Comparison of ENCODE assay signal across 1 cellular context in genomic region chr2:241637233-241638062, GRCh38.
TF ChIP-seq lines count a peak whose summit lies in the region.

ATG4B (plus strand) TSS chr2:241637693; CDS start chr2:241637715, 22 bp downstream.

TF ChIP-seq in H1, 55 proteins besides CTCF, POLR2A, EP300 and RAD21:
- TF ChIP-seq MAX (IDR thresholded peaks at IDR 0.05) (peak; percentile 75), TAF1 (IDR thresholded peaks at IDR 0.05; ENCODE audit: low read depth, low read length) (peak; percentile 92), KDM5A (IDR thresholded peaks at IDR 0.05; ENCODE audit: low read length) (peak; percentile 75), FOSL1 (IDR thresholded peaks at IDR 0.05; ENCODE audit: insufficient read depth, low read depth, low read length) (no peak), CHD2 (IDR thresholded peaks at IDR 0.05; ENCODE audit: low read length) (0 out of 2 replicates have a peak, but pooled peaks have one; percentile 31), GABPA (IDR thresholded peaks at IDR 0.05; ENCODE audit: borderline replicate concordance, insufficient read depth, low read length) (peak; percentile 43; the same call in 1 of the 2 replicates), KDM4A (IDR thresholded peaks at IDR 0.05; ENCODE audit: low read depth, low read length, severe bottlenecking) (peak; percentile 100), HDAC2 (IDR thresholded peaks at IDR 0.05; ENCODE audit: borderline replicate concordance in 1 of 2, low read depth in 2 of 2, low read length in 2 of 2) (0 out of 4 replicates have a peak, but pooled peaks of 1 of the 2 experiments have one; percentile 12), SRF (IDR thresholded peaks at IDR 0.05; ENCODE audit: low read depth, low read length) (peak; percentile 86), CREB1 (IDR thresholded peaks at IDR 0.05) (peak; percentile 97), GTF2F1 (IDR thresholded peaks at IDR 0.05; ENCODE audit: borderline replicate concordance, low read depth, low read length) (0 out of 2 replicates have a peak, but pooled peaks have one; percentile 34), ASH2L (IDR thresholded peaks at IDR 0.05; ENCODE audit: low read length) (peak; percentile 98), SUZ12 (IDR thresholded peaks at IDR 0.05; ENCODE audit: low read length) (no peak), USF2 (IDR thresholded peaks at IDR 0.05; ENCODE audit: low read length) (no peak), POLR2AphosphoS5 (IDR thresholded peaks at IDR 0.05; ENCODE audit: low read depth, low read length) (peak; percentile 96), NANOG (IDR thresholded peaks at IDR 0.05; ENCODE audit: insufficient read depth, low read depth, low read length, poor library complexity, severe bottlenecking) (peak; percentile 25), JUN (IDR thresholded peaks at IDR 0.05; ENCODE audit: low read depth, low read length) (no peak), SIX5 (IDR thresholded peaks at IDR 0.05; ENCODE audit: low read depth, low read length) (peak; percentile 40; the same call in 1 of the 2 replicates), RFX5 (IDR thresholded peaks at IDR 0.05; ENCODE audit: borderline replicate concordance, low read depth, low read length) (no peak), SP1 (IDR thresholded peaks at IDR 0.05; ENCODE audit: low read depth, low read length) (peak; percentile 44; the same call in 1 of the 2 replicates), TBP (IDR thresholded peaks at IDR 0.05; ENCODE audit: low read depth, low read length) (peak; percentile 81; the same call in 1 of the 2 replicates), BACH1 (IDR thresholded peaks at IDR 0.05; ENCODE audit: low read length) (peak; percentile 61; the same call in 1 of the 2 replicates), YY1 (IDR thresholded peaks at IDR 0.05; ENCODE audit: low read depth, low read length) (peak; percentile 99), MAFK (IDR thresholded peaks at IDR 0.05; ENCODE audit: low read depth, low read length) (no peak), TAF7 (optimal IDR thresholded peaks at IDR 0.05; ENCODE audit: borderline replicate concordance, low read depth, low read length) (peak; percentile 84), PHF8 (conservative IDR thresholded peaks at IDR 0.05; ENCODE audit: low read depth, low read length) (peak; percentile 84), EGR1 (IDR thresholded peaks at IDR 0.05; ENCODE audit: borderline replicate concordance, low read depth, low read length) (peak; percentile 12; the same call in 1 of the 2 replicates), SIN3A (conservative IDR thresholded peaks at IDR 0.05 in 1 of 2, IDR thresholded peaks at IDR 0.05 in 1 of 2; ENCODE audit: low read depth in 1 of 2, low read length in 2 of 2) (peak; percentile 77 to 88; a peak in 2 of 4 replicates)
- TF ChIP-seq, protein P1, sequence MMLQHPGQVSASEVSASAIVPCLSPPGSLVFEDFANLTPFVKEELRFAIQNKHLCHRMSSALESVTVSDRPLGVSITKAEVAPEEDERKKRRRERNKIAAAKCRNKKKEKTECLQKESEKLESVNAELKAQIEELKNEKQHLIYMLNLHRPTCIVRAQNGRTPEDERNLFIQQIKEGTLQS (IDR thresholded peaks at IDR 0.05; ENCODE audit: insufficient read depth, low read depth, low read length): peak; percentile 93
- TF ChIP-seq, protein P2, sequence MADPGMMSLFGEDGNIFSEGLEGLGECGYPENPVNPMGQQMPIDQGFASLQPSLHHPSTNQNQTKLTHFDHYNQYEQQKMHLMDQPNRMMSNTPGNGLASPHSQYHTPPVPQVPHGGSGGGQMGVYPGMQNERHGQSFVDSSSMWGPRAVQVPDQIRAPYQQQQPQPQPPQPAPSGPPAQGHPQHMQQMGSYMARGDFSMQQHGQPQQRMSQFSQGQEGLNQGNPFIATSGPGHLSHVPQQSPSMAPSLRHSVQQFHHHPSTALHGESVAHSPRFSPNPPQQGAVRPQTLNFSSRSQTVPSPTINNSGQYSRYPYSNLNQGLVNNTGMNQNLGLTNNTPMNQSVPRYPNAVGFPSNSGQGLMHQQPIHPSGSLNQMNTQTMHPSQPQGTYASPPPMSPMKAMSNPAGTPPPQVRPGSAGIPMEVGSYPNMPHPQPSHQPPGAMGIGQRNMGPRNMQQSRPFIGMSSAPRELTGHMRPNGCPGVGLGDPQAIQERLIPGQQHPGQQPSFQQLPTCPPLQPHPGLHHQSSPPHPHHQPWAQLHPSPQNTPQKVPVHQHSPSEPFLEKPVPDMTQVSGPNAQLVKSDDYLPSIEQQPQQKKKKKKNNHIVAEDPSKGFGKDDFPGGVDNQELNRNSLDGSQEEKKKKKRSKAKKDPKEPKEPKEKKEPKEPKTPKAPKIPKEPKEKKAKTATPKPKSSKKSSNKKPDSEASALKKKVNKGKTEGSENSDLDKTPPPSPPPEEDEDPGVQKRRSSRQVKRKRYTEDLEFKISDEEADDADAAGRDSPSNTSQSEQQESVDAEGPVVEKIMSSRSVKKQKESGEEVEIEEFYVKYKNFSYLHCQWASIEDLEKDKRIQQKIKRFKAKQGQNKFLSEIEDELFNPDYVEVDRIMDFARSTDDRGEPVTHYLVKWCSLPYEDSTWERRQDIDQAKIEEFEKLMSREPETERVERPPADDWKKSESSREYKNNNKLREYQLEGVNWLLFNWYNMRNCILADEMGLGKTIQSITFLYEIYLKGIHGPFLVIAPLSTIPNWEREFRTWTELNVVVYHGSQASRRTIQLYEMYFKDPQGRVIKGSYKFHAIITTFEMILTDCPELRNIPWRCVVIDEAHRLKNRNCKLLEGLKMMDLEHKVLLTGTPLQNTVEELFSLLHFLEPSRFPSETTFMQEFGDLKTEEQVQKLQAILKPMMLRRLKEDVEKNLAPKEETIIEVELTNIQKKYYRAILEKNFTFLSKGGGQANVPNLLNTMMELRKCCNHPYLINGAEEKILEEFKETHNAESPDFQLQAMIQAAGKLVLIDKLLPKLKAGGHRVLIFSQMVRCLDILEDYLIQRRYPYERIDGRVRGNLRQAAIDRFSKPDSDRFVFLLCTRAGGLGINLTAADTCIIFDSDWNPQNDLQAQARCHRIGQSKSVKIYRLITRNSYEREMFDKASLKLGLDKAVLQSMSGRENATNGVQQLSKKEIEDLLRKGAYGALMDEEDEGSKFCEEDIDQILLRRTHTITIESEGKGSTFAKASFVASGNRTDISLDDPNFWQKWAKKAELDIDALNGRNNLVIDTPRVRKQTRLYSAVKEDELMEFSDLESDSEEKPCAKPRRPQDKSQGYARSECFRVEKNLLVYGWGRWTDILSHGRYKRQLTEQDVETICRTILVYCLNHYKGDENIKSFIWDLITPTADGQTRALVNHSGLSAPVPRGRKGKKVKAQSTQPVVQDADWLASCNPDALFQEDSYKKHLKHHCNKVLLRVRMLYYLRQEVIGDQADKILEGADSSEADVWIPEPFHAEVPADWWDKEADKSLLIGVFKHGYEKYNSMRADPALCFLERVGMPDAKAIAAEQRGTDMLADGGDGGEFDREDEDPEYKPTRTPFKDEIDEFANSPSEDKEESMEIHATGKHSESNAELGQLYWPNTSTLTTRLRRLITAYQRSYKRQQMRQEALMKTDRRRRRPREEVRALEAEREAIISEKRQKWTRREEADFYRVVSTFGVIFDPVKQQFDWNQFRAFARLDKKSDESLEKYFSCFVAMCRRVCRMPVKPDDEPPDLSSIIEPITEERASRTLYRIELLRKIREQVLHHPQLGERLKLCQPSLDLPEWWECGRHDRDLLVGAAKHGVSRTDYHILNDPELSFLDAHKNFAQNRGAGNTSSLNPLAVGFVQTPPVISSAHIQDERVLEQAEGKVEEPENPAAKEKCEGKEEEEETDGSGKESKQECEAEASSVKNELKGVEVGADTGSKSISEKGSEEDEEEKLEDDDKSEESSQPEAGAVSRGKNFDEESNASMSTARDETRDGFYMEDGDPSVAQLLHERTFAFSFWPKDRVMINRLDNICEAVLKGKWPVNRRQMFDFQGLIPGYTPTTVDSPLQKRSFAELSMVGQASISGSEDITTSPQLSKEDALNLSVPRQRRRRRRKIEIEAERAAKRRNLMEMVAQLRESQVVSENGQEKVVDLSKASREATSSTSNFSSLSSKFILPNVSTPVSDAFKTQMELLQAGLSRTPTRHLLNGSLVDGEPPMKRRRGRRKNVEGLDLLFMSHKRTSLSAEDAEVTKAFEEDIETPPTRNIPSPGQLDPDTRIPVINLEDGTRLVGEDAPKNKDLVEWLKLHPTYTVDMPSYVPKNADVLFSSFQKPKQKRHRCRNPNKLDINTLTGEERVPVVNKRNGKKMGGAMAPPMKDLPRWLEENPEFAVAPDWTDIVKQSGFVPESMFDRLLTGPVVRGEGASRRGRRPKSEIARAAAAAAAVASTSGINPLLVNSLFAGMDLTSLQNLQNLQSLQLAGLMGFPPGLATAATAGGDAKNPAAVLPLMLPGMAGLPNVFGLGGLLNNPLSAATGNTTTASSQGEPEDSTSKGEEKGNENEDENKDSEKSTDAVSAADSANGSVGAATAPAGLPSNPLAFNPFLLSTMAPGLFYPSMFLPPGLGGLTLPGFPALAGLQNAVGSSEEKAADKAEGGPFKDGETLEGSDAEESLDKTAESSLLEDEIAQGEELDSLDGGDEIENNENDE (IDR thresholded peaks at IDR 0.05; ENCODE audit: insufficient replicate concordance, low read length): no peak
- TF ChIP-seq, protein P3, sequence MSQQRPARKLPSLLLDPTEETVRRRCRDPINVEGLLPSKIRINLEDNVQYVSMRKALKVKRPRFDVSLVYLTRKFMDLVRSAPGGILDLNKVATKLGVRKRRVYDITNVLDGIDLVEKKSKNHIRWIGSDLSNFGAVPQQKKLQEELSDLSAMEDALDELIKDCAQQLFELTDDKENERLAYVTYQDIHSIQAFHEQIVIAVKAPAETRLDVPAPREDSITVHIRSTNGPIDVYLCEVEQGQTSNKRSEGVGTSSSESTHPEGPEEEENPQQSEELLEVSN (IDR thresholded peaks at IDR 0.05): peak; percentile 67; the same call in 1 of the 2 replicates
